In genomic region chr2:157442636-157443035, GRCh38 we compare ENCODE assay signal across 15 cellular contexts. TPM values are rescaled to one million over a fixed set of nuclear protein-coding genes. Genes with fewer than 3 reads are reported as not detected.
DNase-seq lines count a peak whose midpoint lies in the region; ATAC-seq and TF ChIP-seq lines count a peak whose summit lies in the region.
"Had no signal": no experiment of that assay in that cellular context is flagged by ENCODE, and none has a peak within 500 bp of the region (broad histone marks: within the 10 kb centered on the region; RNA-seq: fewer than 3 reads in every experiment).

No MANE protein-coding gene starts in this region.

- ATAC-seq in T-helper 17 cell, result no peak
- no peak for ATAC-seq in left lung
- no peak for ATAC-seq in thoracic aorta (ENCODE audit: insufficient number of reproducible peaks, low FRiP score, low read depth)
- ATAC-seq: Panc1 had no signal

- H3K36me3 ChIP-seq in breast epithelium, result no peaks in the 10 kb centered on the region
- H3K36me3 ChIP-seq in left lung, result no peaks in the 10 kb centered on the region
- no peaks in the 10 kb centered on the region for H3K36me3 ChIP-seq in thoracic aorta

- no peak overlapping the region for H3K27ac Mint-ChIP-seq in MCF 10A (ENCODE audit: low read depth, unreplicated experiment)
- H3K27ac Mint-ChIP-seq in T-helper 17 cell, result peak overlapping the region; percentile 100
- H3K27ac Mint-ChIP-seq: brain had no signal

- H3K4me1 Mint-ChIP-seq in MCF 10A (ENCODE audit: insufficient read depth, unreplicated experiment) (peaks cover 41% of the 10 kb centered on the region), T-helper 17 cell (peaks cover 50% of the 10 kb centered on the region)

- no peaks in the 10 kb centered on the region for H3K9me3 ChIP-seq in breast epithelium
- peaks cover 3% of the 10 kb centered on the region for H3K9me3 ChIP-seq in T-helper 17 cell (ENCODE audit: control insufficient read depth, low read length, poor library complexity, severe bottlenecking)
- H3K9me3 ChIP-seq in left lung, result no peaks in the 10 kb centered on the region
- H3K9me3 ChIP-seq in thoracic aorta, result no peaks in the 10 kb centered on the region

- intact Hi-C loops in breast epithelium (cut with DNase I; ENCODE audit: low total_unique reads) (loop anchor here (5.0 kb wide), 1 partner anchor 1620 kb away; no protein-coding TSS in a partner anchor), MCF 10A (cut with micrococcal nuclease) (no loop called here), left lung (cut with DNase I) (no loop called here)

- no peak overlapping the region for H3K4me3 Mint-ChIP-seq in MCF 10A (ENCODE audit: unreplicated experiment)
- H3K4me3 Mint-ChIP-seq in T-helper 17 cell, result peak overlapping the region; percentile 99

- DNase-seq in breast epithelium (ENCODE audit: low spot score in 2 of 2), result no peak
- no peak for DNase-seq in MCF 10A (ENCODE audit: unreplicated experiment)
- DNase-seq in T-helper 17 cell, result no peak
- no peak for DNase-seq in left lung
- no peak for DNase-seq in thoracic aorta (ENCODE audit: low spot score)
- no peak for DNase-seq in NCI-H1417 treated with DMSO at 0.1 percent for 48 hours (lab: John Stamatoyannopoulos, UW)
- DNase-seq in GM19240 (ENCODE audit: insufficient read length, low spot score), result no peak
- DNase-seq in GM10248 (ENCODE audit: extremely low spot score), result no peak
- DNase-seq: DND-41, glutamatergic neuron, kidney glomerular epithelial cell, NCI-H2227 treated with DMSO at 0.1 percent for 48 hours, T-helper 9 cell had no signal

- H3K9me3 Mint-ChIP-seq in MCF 10A (ENCODE audit: unreplicated experiment), result no peaks in the 10 kb centered on the region

- H3K36me3 Mint-ChIP-seq in MCF 10A (ENCODE audit: insufficient read depth, unreplicated experiment), result no peaks in the 10 kb centered on the region
- peaks cover 36% of the 10 kb centered on the region for H3K36me3 Mint-ChIP-seq in T-helper 17 cell (ENCODE audit: low read depth)
- H3K36me3 Mint-ChIP-seq: brain had no signal

- POLR2A ChIA-PET in MCF 10A (lab: Yijun Ruan, JAX) (interaction anchor here (0.7 kb wide), 1 partner anchor 55 kb away, joined by 3 read pairs; no protein-coding TSS in a partner anchor), GM10248 (lab: Yijun Ruan, JAX) (interaction anchor here (0.7 to 1.7 kb wide), 2 partner anchors 24 to 29 kb away, joined by 3 to 9 read pairs; no protein-coding TSS in a partner anchor)

- CTCF ChIA-PET in MCF 10A (lab: Yijun Ruan, JAX) (no interaction called here), GM10248 (lab: Yijun Ruan, JAX) (interaction anchor here (1.3 to 1.8 kb wide), 9 partner anchors 11 to 115 kb away, joined by 3 to 13 read pairs (median 5); no protein-coding TSS in a partner anchor)

- H3K27me3 Mint-ChIP-seq in MCF 10A (ENCODE audit: insufficient read depth, unreplicated experiment) (no peaks in the 10 kb centered on the region), T-helper 17 cell (no peaks in the 10 kb centered on the region)
- H3K27me3 Mint-ChIP-seq: brain had no signal

- no peak overlapping the region for H3K27ac ChIP-seq in breast epithelium
- peak overlapping the region; percentile 77 to 89 for H3K27ac ChIP-seq in left lung
- H3K27ac ChIP-seq in thoracic aorta, result peak overlapping the region in 1 of 2 donors; percentile 43

- no peaks in the 10 kb centered on the region for H3K27me3 ChIP-seq in breast epithelium
- no peaks in the 10 kb centered on the region for H3K27me3 ChIP-seq in left lung
- no peaks in the 10 kb centered on the region for H3K27me3 ChIP-seq in thoracic aorta (replicated peaks; ENCODE audit: insufficient read depth)

- no peak for TF ChIP-seq CTCF in breast epithelium (IDR thresholded peaks at IDR 0.05)
- TF ChIP-seq CTCF in MCF 10A (IDR thresholded peaks at IDR 0.05; ENCODE audit: unreplicated experiment), result no peak
- no peak for TF ChIP-seq CTCF in left lung (IDR thresholded peaks at IDR 0.05)
- TF ChIP-seq CTCF in thoracic aorta (IDR thresholded peaks at IDR 0.05), result no peak
- TF ChIP-seq CTCF in GM10248 (IDR thresholded peaks at IDR 0.05; ENCODE audit: control extremely low read depth, extremely low read depth, low read depth, missing control alignments), result no peak

- no TSS peak for BruUV-seq in MCF 10A (replicated peaks; lab: Mats Ljungman, UMichigan)

- no peaks in the 10 kb centered on the region for H3K4me1 ChIP-seq in breast epithelium
- H3K4me1 ChIP-seq in left lung, result peaks cover 0 to 36% of the 10 kb centered on the region in 2 donors
- H3K4me1 ChIP-seq in thoracic aorta (ENCODE audit: control insufficient read depth in 1 of 2, low read depth in 2 of 2), result no peaks in the 10 kb centered on the region

- peak overlapping the region; percentile 26 to 36 (median 30) for H3K4me3 ChIP-seq in breast epithelium
- peak overlapping the region; percentile 24 to 53 for H3K4me3 ChIP-seq in left lung
- peak overlapping the region; percentile 66 for H3K4me3 ChIP-seq in thoracic aorta

- TF ChIP-seq POLR2A in breast epithelium (IDR thresholded peaks at IDR 0.05), result no peak

RNA-seq across cellular contexts. Expression of gene CYTIP, which starts 1.3 kb away (rescaled TPM):
- 10 to 100 TPM; 11.5 to 18.7 (median 16.8) TPM for total RNA-seq in breast epithelium
- 0.19 TPM in 1 of 2 replicates, not detected in the other for total RNA-seq in MCF 10A (2022)
- total RNA-seq in T-helper 17 cell, result 100 to 1,000 TPM; 286 to 294 TPM
- 10 to 100 TPM; 10.9 to 25.1 TPM for total RNA-seq in left lung
- total RNA-seq in thoracic aorta, result 10 to 100 TPM in 1 of 2 donors, 1 to 10 TPM in 1; 4.5 to 21.2 TPM

Comparison
In these comparisons a context has a peak if more than half of its experiments do, and no peak if none do; other contexts are left out.
1. H3K27ac ChIP-seq: peak in left lung (2 of 2); none in breast epithelium (0 of 2).
2. RNA of gene CYTIP, which starts 1.3 kb away (total RNA-seq): 286 to 294 TPM in T-helper 17 cell; 10.9 to 25.1 TPM in left lung, 4.5 to 21.2 TPM in thoracic aorta, 11.5 to 18.7 TPM in breast epithelium and 0.19 TPM in MCF 10A; every median in the first group is over 10 times any median in the second.
3. Peak in every context shown above with its lines, with median percentiles within 50 percentile points of each other: H3K4me3 ChIP-seq.